Comparison of ENCODE assay signal across 1 cellular context in genomic region chr9:124197177-124198095, GRCh38.
TF ChIP-seq lines count a peak whose summit lies in the region.

No MANE protein-coding gene starts in this region.

TF ChIP-seq in K562, 482 proteins besides CTCF, POLR2A, EP300 and RAD21 (continued from another document and continues in another):
- TF ChIP-seq PRDM10 (IDR thresholded peaks at IDR 0.05; ENCODE audit: partially characterized antibody) (peak; percentile 98), KDM1A (IDR thresholded peaks at IDR 0.05) (no peak), ESRRA (IDR thresholded peaks at IDR 0.05; ENCODE audit: borderline replicate concordance, low read depth) (0 out of 2 replicates have a peak, but pooled peaks have one; percentile 10), TOE1 (IDR thresholded peaks at IDR 0.05; ENCODE audit: borderline replicate concordance) (0 out of 2 replicates have a peak, but pooled peaks have one; percentile 41), TOE1 (CRISPR knock-in tag; IDR thresholded peaks at IDR 0.05; ENCODE audit: borderline replicate concordance, low read depth) (no peak), ZNF507 (tag; conservative IDR thresholded peaks at IDR 0.05) (no peak), NR2C2 (CRISPR knock-in tag; IDR thresholded peaks at IDR 0.05) (0 out of 2 replicates have a peak, but pooled peaks have one; percentile 45), NR2C2 (tag; IDR thresholded peaks at IDR 0.05) (peak; percentile 39; the same call in 1 of the 2 replicates), PTRF (tag; IDR thresholded peaks at IDR 0.05) (no peak), HSF4 (CRISPR knock-in tag; IDR thresholded peaks at IDR 0.05; ENCODE audit: borderline replicate concordance) (no peak), ZNF778 (CRISPR knock-in tag; IDR thresholded peaks at IDR 0.05) (no peak), KLF10 (CRISPR knock-in tag; IDR thresholded peaks at IDR 0.05) (no peak), ZNF583 (CRISPR knock-in tag; IDR thresholded peaks at IDR 0.05) (0 out of 2 replicates have a peak, but pooled peaks have one; percentile 34), ZBTB40 (IDR thresholded peaks at IDR 0.05) (no peak), ZBTB40 (CRISPR knock-in tag; IDR thresholded peaks at IDR 0.05) (no peak), ID3 (CRISPR knock-in tag; IDR thresholded peaks at IDR 0.05) (no peak), ID3 (tag; IDR thresholded peaks at IDR 0.05) (peak; percentile 74; the same call in 1 of the 2 replicates), MTA1 (IDR thresholded peaks at IDR 0.05; ENCODE audit: borderline replicate concordance) (no peak), ZNF551 (CRISPR knock-in tag; IDR thresholded peaks at IDR 0.05) (no peak), TFAM (CRISPR knock-in tag; conservative IDR thresholded peaks at IDR 0.05) (no peak), FOSL1 (tag; conservative IDR thresholded peaks at IDR 0.05) (peak; percentile 39; the same call in 1 of the 2 replicates), TAF15 (IDR thresholded peaks at IDR 0.05; ENCODE audit: low read depth, low read length) (no peak), BACH1 (tag; IDR thresholded peaks at IDR 0.05) (no peak), PML (IDR thresholded peaks at IDR 0.05; ENCODE audit: low read length) (no peak), ZNF668 (CRISPR knock-in tag; IDR thresholded peaks at IDR 0.05) (no peak), NCOR1 (IDR thresholded peaks at IDR 0.05) (no peak), CHD4 (IDR thresholded peaks at IDR 0.05; ENCODE audit: insufficient read depth, insufficient replicate concordance, low read depth, low read length, poor library complexity, severe bottlenecking) (no peak), NR3C1 (CRISPR knock-in tag; IDR thresholded peaks at IDR 0.05) (no peak), ZSCAN32 (CRISPR knock-in tag; IDR thresholded peaks at IDR 0.05) (no peak), POLR2G (IDR thresholded peaks at IDR 0.05; ENCODE audit: low read depth, low read length) (no peak), TFAP4 (CRISPR knock-in tag; IDR thresholded peaks at IDR 0.05; ENCODE audit: borderline replicate concordance) (peak; percentile 84), PRMT5 (CRISPR knock-in tag; IDR thresholded peaks at IDR 0.05) (no peak), ZNF347 (CRISPR knock-in tag; IDR thresholded peaks at IDR 0.05; ENCODE audit: low read depth) (no peak), RCOR1 (IDR thresholded peaks at IDR 0.05; ENCODE audit: borderline replicate concordance in 1 of 2, low read depth in 2 of 2, low read length in 2 of 2) (no peak; a peak in 1 of 4 replicates), GTF2F1 (IDR thresholded peaks at IDR 0.05; ENCODE audit: low read depth, low read length) (no peak), HNRNPK (IDR thresholded peaks at IDR 0.05; ENCODE audit: low read depth, low read length, poor library complexity, severe bottlenecking) (no peak), CEBPG (CRISPR knock-in tag; IDR thresholded peaks at IDR 0.05) (no peak), CEBPG (tag; conservative IDR thresholded peaks at IDR 0.05 in 1 of 2, IDR thresholded peaks at IDR 0.05 in 1 of 2) (no peak), ZBTB49 (CRISPR knock-in tag; IDR thresholded peaks at IDR 0.05; ENCODE audit: borderline replicate concordance) (no peak)
- TF ChIP-seq, protein P1, sequence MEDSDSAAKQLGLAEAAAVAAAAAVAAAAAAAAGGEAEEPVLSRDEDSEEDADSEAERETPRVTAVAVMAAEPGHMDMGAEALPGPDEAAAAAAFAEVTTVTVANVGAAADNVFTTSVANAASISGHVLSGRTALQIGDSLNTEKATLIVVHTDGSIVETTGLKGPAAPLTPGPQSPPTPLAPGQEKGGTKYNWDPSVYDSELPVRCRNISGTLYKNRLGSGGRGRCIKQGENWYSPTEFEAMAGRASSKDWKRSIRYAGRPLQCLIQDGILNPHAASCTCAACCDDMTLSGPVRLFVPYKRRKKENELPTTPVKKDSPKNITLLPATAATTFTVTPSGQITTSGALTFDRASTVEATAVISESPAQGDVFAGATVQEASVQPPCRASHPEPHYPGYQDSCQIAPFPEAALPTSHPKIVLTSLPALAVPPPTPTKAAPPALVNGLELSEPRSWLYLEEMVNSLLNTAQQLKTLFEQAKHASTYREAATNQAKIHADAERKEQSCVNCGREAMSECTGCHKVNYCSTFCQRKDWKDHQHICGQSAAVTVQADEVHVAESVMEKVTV (CRISPR knock-in tag; IDR thresholded peaks at IDR 0.05) = 0 out of 2 replicates have a peak, but pooled peaks have one; percentile 24
- TF ChIP-seq, protein P2, sequence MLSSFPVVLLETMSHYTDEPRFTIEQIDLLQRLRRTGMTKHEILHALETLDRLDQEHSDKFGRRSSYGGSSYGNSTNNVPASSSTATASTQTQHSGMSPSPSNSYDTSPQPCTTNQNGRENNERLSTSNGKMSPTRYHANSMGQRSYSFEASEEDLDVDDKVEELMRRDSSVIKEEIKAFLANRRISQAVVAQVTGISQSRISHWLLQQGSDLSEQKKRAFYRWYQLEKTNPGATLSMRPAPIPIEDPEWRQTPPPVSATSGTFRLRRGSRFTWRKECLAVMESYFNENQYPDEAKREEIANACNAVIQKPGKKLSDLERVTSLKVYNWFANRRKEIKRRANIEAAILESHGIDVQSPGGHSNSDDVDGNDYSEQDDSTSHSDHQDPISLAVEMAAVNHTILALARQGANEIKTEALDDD (IDR thresholded peaks at IDR 0.05) = no peak
- TF ChIP-seq, protein P3, sequence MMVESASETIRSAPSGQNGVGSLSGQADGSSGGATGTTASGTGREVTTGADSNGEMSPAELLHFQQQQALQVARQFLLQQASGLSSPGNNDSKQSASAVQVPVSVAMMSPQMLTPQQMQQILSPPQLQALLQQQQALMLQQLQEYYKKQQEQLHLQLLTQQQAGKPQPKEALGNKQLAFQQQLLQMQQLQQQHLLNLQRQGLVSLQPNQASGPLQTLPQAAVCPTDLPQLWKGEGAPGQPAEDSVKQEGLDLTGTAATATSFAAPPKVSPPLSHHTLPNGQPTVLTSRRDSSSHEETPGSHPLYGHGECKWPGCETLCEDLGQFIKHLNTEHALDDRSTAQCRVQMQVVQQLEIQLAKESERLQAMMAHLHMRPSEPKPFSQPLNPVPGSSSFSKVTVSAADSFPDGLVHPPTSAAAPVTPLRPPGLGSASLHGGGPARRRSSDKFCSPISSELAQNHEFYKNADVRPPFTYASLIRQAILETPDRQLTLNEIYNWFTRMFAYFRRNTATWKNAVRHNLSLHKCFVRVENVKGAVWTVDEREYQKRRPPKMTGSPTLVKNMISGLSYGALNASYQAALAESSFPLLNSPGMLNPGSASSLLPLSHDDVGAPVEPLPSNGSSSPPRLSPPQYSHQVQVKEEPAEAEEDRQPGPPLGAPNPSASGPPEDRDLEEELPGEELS (CRISPR knock-in tag; IDR thresholded peaks at IDR 0.05; ENCODE audit: borderline replicate concordance) = no peak
